In genomic region chr11:35792148-35792845, GRCh38 we compare ENCODE assay signal across 15 cellular contexts.
A peak's percentile ranks its signal among the peaks of the same experiment; 100 is the strongest.
DNase-seq lines count a peak whose midpoint lies in the region; ATAC-seq and TF ChIP-seq lines count a peak whose summit lies in the region.
"Had no signal": no experiment of that assay in that cellular context is flagged by ENCODE, and none has a peak within 500 bp of the region (broad histone marks: within the 10 kb centered on the region; RNA-seq: fewer than 3 reads in every experiment).

No MANE protein-coding gene starts in this region.

- no peak for TF ChIP-seq RAD21 in SK-N-SH (IDR thresholded peaks at IDR 0.05; ENCODE audit: low read length)

- no peak overlapping the region for H3K4me2 ChIP-seq in SK-N-SH
- H3K4me2 ChIP-seq: BLaER1 treated with 17β-estradiol and CSF1 and Interleukin-3, amounts not matched to agents 10 nM and 100 nM; KMS-11 had no signal

- no peaks in the 10 kb centered on the region for H4K20me1 ChIP-seq in SK-N-SH (ENCODE audit: insufficient read depth)

- peaks cover 11% of the 10 kb centered on the region; the same call in 1 of the 2 replicates for H3K79me2 ChIP-seq in SK-N-SH (ENCODE audit: insufficient read depth)

- POLR2A ChIA-PET in SK-N-SH (lab: Yijun Ruan, JAX), result no interaction called here

- H3K4me1 ChIP-seq in SK-N-SH (ENCODE audit: control insufficient read depth in 1 of 2, insufficient read depth in 2 of 2, low read depth in 1 of 2, low read length in 1 of 2), result peaks cover 24 to 35% of the 10 kb centered on the region in 2 experiments
- H3K4me1 ChIP-seq in right lobe of liver, result peaks cover 0 to 10% (median 0%) of the 10 kb centered on the region in 4 donors

- no peak for TF ChIP-seq EP300 in SK-N-SH (IDR thresholded peaks at IDR 0.05; ENCODE audit: borderline replicate concordance in 1 of 2, low read depth in 1 of 2, low read length in 1 of 2)

- no peak for TF ChIP-seq POLR2A in right lobe of liver (IDR thresholded peaks at IDR 0.05)

- CTCF ChIA-PET in SK-N-SH (lab: Yijun Ruan, JAX), result interaction anchor here (1.1 to 2.4 kb wide), 3 partner anchors 30 to 467 kb away, joined by 3 to 16 read pairs (median 3); no protein-coding TSS in a partner anchor

- intact Hi-C loops in right lobe of liver (cut with DNase I), result no loop called here

- DNase-seq in NCI-H1105 (lab: John Stamatoyannopoulos, UW), result peak; percentile 45
- no peak for DNase-seq in SK-N-SH
- peak in 1 of 3 donors; percentile 52 for DNase-seq in right lobe of liver
- DNase-seq in UCSD-AML1 (lab: John Stamatoyannopoulos, UW; ENCODE audit: unreplicated experiment), result no peak
- no peak for DNase-seq in EL
- DNase-seq in occipital lobe (lab: John Stamatoyannopoulos, UW), result no peak
- DNase-seq: activated CD4-positive, alpha-beta T cell treated with anti-CD3 and anti-CD28 coated beads, Interleukin-2, amount 50 U/mL, for 1 hour; SIG-M5; T1000 had no signal

- no peaks in the 10 kb centered on the region for H3K27me3 ChIP-seq in SK-N-SH (ENCODE audit: insufficient read depth)
- no peaks in the 10 kb centered on the region for H3K27me3 ChIP-seq in right lobe of liver
- H3K27me3 ChIP-seq: BLaER1 treated with 17β-estradiol and CSF1 and Interleukin-3, amounts not matched to agents 10 nM and 100 nM had no signal

- 71% methylated on average over 4 of the region's 4 CpGs for WGBS in SK-N-SH (ENCODE audit: low lambda C conversion rate)
- 73% methylated on average over 4 of the region's 4 CpGs for WGBS in right lobe of liver (ENCODE audit: insufficient coverage, low coverage, low lambda C conversion rate, missing lambda C conversion rate)

- no peak overlapping the region for H3K4me3 ChIP-seq in SK-N-SH (ENCODE audit: low read depth in 2 of 2, low read length in 1 of 2)
- no peak overlapping the region for H3K4me3 ChIP-seq in right lobe of liver
- H3K4me3 ChIP-seq: BLaER1 treated with 17β-estradiol and CSF1 and Interleukin-3, amounts not matched to agents 10 nM and 100 nM; skin epidermis had no signal

- H2AFZ ChIP-seq in SK-N-SH (ENCODE audit: low read depth), result no peak overlapping the region

- H3K9me3 ChIP-seq in SK-N-SH, result no peaks in the 10 kb centered on the region
- H3K9me3 ChIP-seq in right lobe of liver, result no peaks in the 10 kb centered on the region
- H3K9me3 ChIP-seq: BLaER1 treated with 17β-estradiol and CSF1 and Interleukin-3, amounts not matched to agents 10 nM and 100 nM had no signal

- TF ChIP-seq CTCF in SK-N-SH (IDR thresholded peaks at IDR 0.05) (no peak), right lobe of liver (IDR thresholded peaks at IDR 0.05) (no peak)

- no peak overlapping the region for H3K9ac ChIP-seq in SK-N-SH
- H3K9ac ChIP-seq: BLaER1 treated with 17β-estradiol and CSF1 and Interleukin-3, amounts not matched to agents 10 nM and 100 nM; KMS-11 had no signal

- ATAC-seq in GM18511 (IDR thresholded peaks at IDR 0.05; ENCODE audit: unreplicated experiment) (peak; percentile 4), right lobe of liver (peak; percentile 27 to 68 (median 51))
- ATAC-seq: stimulated activated memory B cell treated with anti-CD40 and anti-IgM and Interleukin-4, amounts not matched to agents 10 μg/mL and 1 μg/mL and 100 μg/mL, for 72 hours had no signal

- H3F3A ChIP-seq in SK-N-SH (replicated peaks; ENCODE audit: insufficient read depth), result peaks cover 27% of the 10 kb centered on the region

- no peaks in the 10 kb centered on the region for H3K9me2 ChIP-seq in SK-N-SH

- H3K36me3 ChIP-seq in SK-N-SH (replicated peaks in 1 of 2; ENCODE audit: control insufficient read depth in 1 of 2, insufficient read depth in 2 of 2, low read length in 1 of 2) (no peaks in the 10 kb centered on the region), right lobe of liver (no peaks in the 10 kb centered on the region)

- H3K27ac ChIP-seq in SK-N-SH (ENCODE audit: low read depth in 2 of 2, low read length in 1 of 2), result no peak overlapping the region
- no peak overlapping the region for H3K27ac ChIP-seq in right lobe of liver
- H3K27ac ChIP-seq: BLaER1 treated with 17β-estradiol and CSF1 and Interleukin-3, amounts not matched to agents 10 nM and 100 nM; HL-60; KMS-11; skin epidermis had no signal

TF ChIP-seq in SK-N-SH, 30 proteins besides CTCF, POLR2A, EP300 and RAD21 (continues in another document):
- TF ChIP-seq GATA2 (CRISPR knock-in tag; IDR thresholded peaks at IDR 0.05), result no peak
- TF ChIP-seq FOSL2 (IDR thresholded peaks at IDR 0.05; ENCODE audit: borderline replicate concordance, low read depth), result no peak
- TF ChIP-seq NFIC (IDR thresholded peaks at IDR 0.05; ENCODE audit: borderline replicate concordance), result peak; percentile 73
- no peak for TF ChIP-seq NRF1 (IDR thresholded peaks at IDR 0.05; ENCODE audit: low read depth, low read length)
- TF ChIP-seq RXRA (IDR thresholded peaks at IDR 0.05; ENCODE audit: borderline replicate concordance, low read depth), result no peak
- no peak for TF ChIP-seq MEF2A (IDR thresholded peaks at IDR 0.05; ENCODE audit: borderline replicate concordance, low read depth)
- TF ChIP-seq POLR2AphosphoS5 (IDR thresholded peaks at IDR 0.05; ENCODE audit: low read depth, low read length), result no peak
- no peak for TF ChIP-seq REST (IDR thresholded peaks at IDR 0.05; ENCODE audit: low read depth, low read length)
- TF ChIP-seq GABPA (IDR thresholded peaks at IDR 0.05; ENCODE audit: low read depth), result no peak
- TF ChIP-seq YY1 (IDR thresholded peaks at IDR 0.05; ENCODE audit: low read depth), result no peak
- TF ChIP-seq MAX (IDR thresholded peaks at IDR 0.05; ENCODE audit: low read depth), result no peak
- TF ChIP-seq, protein P1, sequence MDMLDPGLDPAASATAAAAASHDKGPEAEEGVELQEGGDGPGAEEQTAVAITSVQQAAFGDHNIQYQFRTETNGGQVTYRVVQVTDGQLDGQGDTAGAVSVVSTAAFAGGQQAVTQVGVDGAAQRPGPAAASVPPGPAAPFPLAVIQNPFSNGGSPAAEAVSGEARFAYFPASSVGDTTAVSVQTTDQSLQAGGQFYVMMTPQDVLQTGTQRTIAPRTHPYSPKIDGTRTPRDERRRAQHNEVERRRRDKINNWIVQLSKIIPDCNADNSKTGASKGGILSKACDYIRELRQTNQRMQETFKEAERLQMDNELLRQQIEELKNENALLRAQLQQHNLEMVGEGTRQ (IDR thresholded peaks at IDR 0.05; ENCODE audit: borderline replicate concordance, low read depth, low read length), result no peak
- TF ChIP-seq SMC3 (IDR thresholded peaks at IDR 0.05; ENCODE audit: low read depth, low read length), result no peak
- TF ChIP-seq FOXJ3 (CRISPR knock-in tag; IDR thresholded peaks at IDR 0.05), result no peak
- TF ChIP-seq SIN3A (IDR thresholded peaks at IDR 0.05; ENCODE audit: borderline replicate concordance, low read depth, low read length), result no peak
- TF ChIP-seq JUND (IDR thresholded peaks at IDR 0.05), result no peak
- TF ChIP-seq CHD2 (IDR thresholded peaks at IDR 0.05; ENCODE audit: low read length, partially characterized antibody), result no peak
- 0 out of 2 replicates have a peak, but pooled peaks have one; percentile 20 for TF ChIP-seq MXI1 (IDR thresholded peaks at IDR 0.05; ENCODE audit: low read depth, low read length)
- TF ChIP-seq TCF12 (IDR thresholded peaks at IDR 0.05), result peak; percentile 75
- TF ChIP-seq TEAD4 (IDR thresholded peaks at IDR 0.05; ENCODE audit: borderline replicate concordance, insufficient read depth), result no peak
- no peak for TF ChIP-seq EZH2phosphoT487 (IDR thresholded peaks at IDR 0.05; ENCODE audit: borderline replicate concordance, low read depth)
- TF ChIP-seq, protein P2, sequence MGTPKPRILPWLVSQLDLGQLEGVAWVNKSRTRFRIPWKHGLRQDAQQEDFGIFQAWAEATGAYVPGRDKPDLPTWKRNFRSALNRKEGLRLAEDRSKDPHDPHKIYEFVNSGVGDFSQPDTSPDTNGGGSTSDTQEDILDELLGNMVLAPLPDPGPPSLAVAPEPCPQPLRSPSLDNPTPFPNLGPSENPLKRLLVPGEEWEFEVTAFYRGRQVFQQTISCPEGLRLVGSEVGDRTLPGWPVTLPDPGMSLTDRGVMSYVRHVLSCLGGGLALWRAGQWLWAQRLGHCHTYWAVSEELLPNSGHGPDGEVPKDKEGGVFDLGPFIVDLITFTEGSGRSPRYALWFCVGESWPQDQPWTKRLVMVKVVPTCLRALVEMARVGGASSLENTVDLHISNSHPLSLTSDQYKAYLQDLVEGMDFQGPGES (IDR thresholded peaks at IDR 0.05; ENCODE audit: low read depth, low read length), result no peak
- TF ChIP-seq RCOR1 (IDR thresholded peaks at IDR 0.05; ENCODE audit: low read length), result 0 out of 2 replicates have a peak, but pooled peaks have one; percentile 22
